ENCODE assay signal across 9 cellular contexts in the genomic region with DNA sequence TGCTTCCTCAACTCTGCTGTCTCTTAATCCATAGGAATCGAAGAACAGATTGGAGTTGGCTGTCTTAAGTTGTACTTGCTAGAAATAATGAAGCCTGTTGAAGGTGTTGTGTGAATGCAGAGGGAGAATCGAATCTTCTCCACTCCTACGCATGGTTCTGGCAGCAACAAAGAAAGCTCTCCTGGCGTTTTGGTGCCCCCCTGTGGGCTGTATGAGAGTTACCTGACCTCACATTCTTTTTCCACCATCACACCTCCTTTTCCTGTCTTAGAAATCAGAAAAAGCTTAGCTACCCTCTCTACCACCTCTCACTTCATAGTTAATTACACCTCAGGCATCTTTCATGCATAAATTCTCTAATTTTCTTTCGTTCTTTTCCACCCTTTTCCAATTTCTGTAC. TPM values are rescaled to one million over a fixed set of nuclear protein-coding genes. Genes with fewer than 3 reads are reported as not detected.
DNase-seq lines count a peak whose midpoint lies in the region; TF ChIP-seq lines count a peak whose summit lies in the region.
"Had no signal": no experiment of that assay in that cellular context is flagged by ENCODE, and none has a peak within 500 bp of the region (broad histone marks: within the 10 kb centered on the region; RNA-seq: fewer than 3 reads in every experiment).

No MANE protein-coding gene starts in this region.

- CTCF ChIA-PET in HEK293T (lab: Yijun Ruan, JAX), result interaction anchor here (0.6 to 1.3 kb wide), 8 partner anchors 25 to 1113 kb away, joined by 3 to 8 read pairs (median 4); a partner anchor contains a TSS

- no peaks in the 10 kb centered on the region for H3K27me3 ChIP-seq in stomach

- H3K27ac ChIP-seq in stomach, result no peak overlapping the region
- H3K27ac ChIP-seq: BLaER1 treated with 17β-estradiol and CSF1 and Interleukin-3, amounts not matched to agents 10 nM and 100 nM had no signal

- no peak for TF ChIP-seq POLR2A in stomach (IDR thresholded peaks at IDR 0.05)

- no peaks in the 10 kb centered on the region for H3K9me3 ChIP-seq in stomach
- H3K9me3 ChIP-seq: BLaER1 treated with 17β-estradiol and CSF1 and Interleukin-3, amounts not matched to agents 10 nM and 100 nM had no signal

- H3K4me1 ChIP-seq in stomach, result peaks cover 0 to 3% (median 0%) of the 10 kb centered on the region in 4 donors
- H3K4me1 ChIP-seq: BLaER1 treated with 17β-estradiol and CSF1 and Interleukin-3, amounts not matched to agents 10 nM and 100 nM had no signal

- no peak for TF ChIP-seq EP300 in stomach (IDR thresholded peaks at IDR 0.05)

- peak in 4 of 7 experiments; percentile 25 to 60 (median 51) for TF ChIP-seq CTCF in stomach (IDR thresholded peaks at IDR 0.05)

- no peaks in the 10 kb centered on the region for H3K36me3 ChIP-seq in stomach
- H3K36me3 ChIP-seq: BLaER1 treated with 17β-estradiol and CSF1 and Interleukin-3, amounts not matched to agents 10 nM and 100 nM had no signal

- intact Hi-C loops in stomach (cut with DNase I; ENCODE audit: low total_unique reads), result no loop called here

- 4 to 11% (median 5%) methylated on average over 5 of the region's 5 CpGs for WGBS in stomach, 5 donors

- H3K4me3 ChIP-seq in stomach, result no peak overlapping the region
- H3K4me3 ChIP-seq: BLaER1 treated with 17β-estradiol and CSF1 and Interleukin-3, amounts not matched to agents 10 nM and 100 nM had no signal

- POLR2A ChIA-PET in HEK293T (lab: Yijun Ruan, JAX), result no interaction called here

- DNase-seq in NCI-H1436 (lab: John Stamatoyannopoulos, UW) (peak; percentile 30), NCI-H1436 treated with DMSO at 0.1 percent for 48 hours (lab: John Stamatoyannopoulos, UW) (no peak), HEK293T (ENCODE audit: extremely low spot score) (peak; percentile 63), NCI-H2107 treated with DMSO at 0.1 percent for 48 hours (lab: John Stamatoyannopoulos, UW; ENCODE audit: unreplicated experiment) (peak; percentile 19), dermis microvascular lymphatic vessel endothelial cell (ENCODE audit: low read depth in 2 of 2) (peak; percentile 16 to 49), middle frontal gyrus (ENCODE audit: extremely low spot score, low spot score) (peak; percentile 25), stomach (peak; percentile 55)
- peak; percentile 41 to 56 for DNase-seq in activated CD4-positive, alpha-beta T cell treated with anti-CD3 and anti-CD28 coated beads for 4 hours

TF ChIP-seq in HEK293T, 16 proteins besides CTCF, POLR2A, EP300 and RAD21:
- no peak for TF ChIP-seq TARDBP (IDR thresholded peaks at IDR 0.05)
- TF ChIP-seq, protein P1, sequence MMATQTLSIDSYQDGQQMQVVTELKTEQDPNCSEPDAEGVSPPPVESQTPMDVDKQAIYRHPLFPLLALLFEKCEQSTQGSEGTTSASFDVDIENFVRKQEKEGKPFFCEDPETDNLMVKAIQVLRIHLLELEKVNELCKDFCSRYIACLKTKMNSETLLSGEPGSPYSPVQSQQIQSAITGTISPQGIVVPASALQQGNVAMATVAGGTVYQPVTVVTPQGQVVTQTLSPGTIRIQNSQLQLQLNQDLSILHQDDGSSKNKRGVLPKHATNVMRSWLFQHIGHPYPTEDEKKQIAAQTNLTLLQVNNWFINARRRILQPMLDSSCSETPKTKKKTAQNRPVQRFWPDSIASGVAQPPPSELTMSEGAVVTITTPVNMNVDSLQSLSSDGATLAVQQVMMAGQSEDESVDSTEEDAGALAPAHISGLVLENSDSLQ (IDR thresholded peaks at IDR 0.05), result no peak
- TF ChIP-seq HDGF (IDR thresholded peaks at IDR 0.05; ENCODE audit: borderline replicate concordance), result no peak
- TF ChIP-seq BHLHE40 (IDR thresholded peaks at IDR 0.05; ENCODE audit: borderline replicate concordance), result no peak
- TF ChIP-seq ZNF384 (IDR thresholded peaks at IDR 0.05), result no peak
- TF ChIP-seq FOXK2 (IDR thresholded peaks at IDR 0.05), result no peak
- TF ChIP-seq ARNT (IDR thresholded peaks at IDR 0.05), result no peak

RNA-seq across cellular contexts. Expression of a gene that starts 16.3 kb away (rescaled TPM):
- total RNA-seq in dermis microvascular lymphatic vessel endothelial cell, result 0.13 and 0.25 TPM in 2 replicates
- 10 to 100 TPM in 1 of 5 donors, 1 to 10 TPM in 3, under 1 TPM in 1; 0.29 to 15.2 (median 7.2) TPM for total RNA-seq in stomach
- 10 to 100 TPM in 1 of 3 donors, 1 to 10 TPM in 2; 1.1 to 13.3 (median 2.1) TPM for polyA plus RNA-seq in stomach
